In genomic region chr17:4623249-4623648, GRCh38 we compare ENCODE assay signal across 28 cellular contexts. TPM values are rescaled to one million over a fixed set of nuclear protein-coding genes. Genes with fewer than 3 reads are reported as not detected.
DNase-seq lines count a peak whose midpoint lies in the region; ATAC-seq and TF ChIP-seq lines count a peak whose summit lies in the region.
"Had no signal": no experiment of that assay in that cellular context is flagged by ENCODE, and none has a peak within 500 bp of the region (broad histone marks: within the 10 kb centered on the region; RNA-seq: fewer than 3 reads in every experiment).

No MANE protein-coding gene starts in this region.

- POLR2A ChIA-PET in MCF 10A (lab: Yijun Ruan, JAX): interaction anchor here (0.6 to 1.0 kb wide), 4 partner anchors 56 to 293 kb away, joined by 3 to 6 read pairs (median 3); no protein-coding TSS in a partner anchor

- no peak overlapping the region for H3K4me3 Mint-ChIP-seq in MCF 10A (ENCODE audit: unreplicated experiment)
- H3K4me3 Mint-ChIP-seq: activated T-cell treated with anti-CD3 and anti-CD28 coated beads, Interleukin-2, amount 50 U/mL, for 24 hours; CD4-positive, alpha-beta memory T cell; dendritic cell treated with granulocyte-macrophage colony-stimulating factor and Interleukin-4, amounts not matched to agents 40 ng/mL and 50 ng/mL, for 4 days; HFFc6; neural crest cell; stimulated activated naive CD8-positive, alpha-beta T cell treated with anti-CD3 and anti-CD28 coated beads, Interleukin-15, amount 100 ng/mL, for 72 hours had no signal

- H3K4me1 Mint-ChIP-seq in MCF 10A (ENCODE audit: insufficient read depth, unreplicated experiment): no peaks in the 10 kb centered on the region
- H3K4me1 Mint-ChIP-seq: CD4-positive, alpha-beta memory T cell had no signal

- peak; percentile 50 for DNase-seq in MCF 10A (ENCODE audit: unreplicated experiment)
- no peak for DNase-seq in breast epithelium (ENCODE audit: low spot score in 2 of 2)
- DNase-seq in esophagus muscularis mucosa (ENCODE audit: extremely low spot score): no peak
- DNase-seq in left lung: no peak
- DNase-seq in left ventricle myocardium superior: no peak
- no peak for DNase-seq in NCI-H2171 (lab: John Stamatoyannopoulos, UW)
- DNase-seq in NCI-H226: no peak
- DNase-seq: activated CD4-positive, alpha-beta T cell treated with anti-CD3 and anti-CD28 coated beads for 48 hours; activated T-cell treated with anti-CD3 and anti-CD28 coated beads, Interleukin-2, amount 50 U/mL, for 24 hours; CD4-positive, alpha-beta memory T cell; DMS 273 treated with DMSO at 0.1 percent for 48 hours; HFFc6; Karpas-422; lower lobe of right lung; NCI-H1694 treated with DMSO at 0.1 percent for 48 hours; NCI-H2227 treated with DMSO at 0.1 percent for 48 hours; stimulated activated naive CD8-positive, alpha-beta T cell treated with anti-CD3 and anti-CD28 coated beads, Interleukin-15, amount 100 ng/mL, for 72 hours; T-helper 2 cell; thyroid gland had no signal

- no peaks in the 10 kb centered on the region for H3K9me3 Mint-ChIP-seq in MCF 10A (ENCODE audit: unreplicated experiment)
- H3K9me3 Mint-ChIP-seq: activated T-cell treated with anti-CD3 and anti-CD28 coated beads, Interleukin-2, amount 50 U/mL, for 24 hours; dendritic cell treated with granulocyte-macrophage colony-stimulating factor and Interleukin-4, amounts not matched to agents 40 ng/mL and 50 ng/mL, for 4 days; HFFc6; neural crest cell; stimulated activated naive CD8-positive, alpha-beta T cell treated with anti-CD3 and anti-CD28 coated beads, Interleukin-15, amount 100 ng/mL, for 72 hours had no signal

- H3K36me3 Mint-ChIP-seq in MCF 10A (ENCODE audit: insufficient read depth, unreplicated experiment): no peaks in the 10 kb centered on the region
- H3K36me3 Mint-ChIP-seq: CD4-positive, alpha-beta memory T cell had no signal

- H3K9me3 ChIP-seq in breast epithelium: peaks cover 4% of the 10 kb centered on the region in 2 donors
- no peaks in the 10 kb centered on the region for H3K9me3 ChIP-seq in esophagus muscularis mucosa
- H3K9me3 ChIP-seq in left lung: peaks cover 0 to 5% of the 10 kb centered on the region in 2 donors
- H3K9me3 ChIP-seq: lower lobe of right lung, thyroid gland had no signal

- H3K27me3 Mint-ChIP-seq in MCF 10A (ENCODE audit: insufficient read depth, unreplicated experiment): peaks cover 1% of the 10 kb centered on the region

- H3K27ac ChIP-seq in breast epithelium (no peak overlapping the region), esophagus muscularis mucosa (replicated peaks in 1 of 4) (peak overlapping the region in 3 of 4 donors; percentile 22 to 42 (median 31)), left lung (no peak overlapping the region)
- H3K27ac ChIP-seq: 22Rv1, lower lobe of right lung, thyroid gland had no signal

- 35% methylated on average over 2 of the region's 2 CpGs for WGBS in esophagus muscularis mucosa

- no peak overlapping the region for H3K27ac Mint-ChIP-seq in MCF 10A (ENCODE audit: low read depth, unreplicated experiment)
- H3K27ac Mint-ChIP-seq: activated T-cell treated with anti-CD3 and anti-CD28 coated beads, Interleukin-2, amount 50 U/mL, for 24 hours; CD4-positive, alpha-beta memory T cell; HFFc6; stimulated activated naive CD8-positive, alpha-beta T cell treated with anti-CD3 and anti-CD28 coated beads, Interleukin-15, amount 100 ng/mL, for 72 hours had no signal

- intact Hi-C loops in MCF 10A (cut with micrococcal nuclease): no loop called here
- intact Hi-C loops in breast epithelium (cut with DNase I; ENCODE audit: low total_unique reads): no loop called here
- intact Hi-C loops in esophagus muscularis mucosa (cut with DNase I): loop anchor here (5.0 to 10.0 kb wide), 2 partner anchors 36 to 208 kb away; no protein-coding TSS in a partner anchor
- intact Hi-C loops in left lung (cut with DNase I): no loop called here
- intact Hi-C loops in left ventricle myocardium superior (cut with micrococcal nuclease): no loop called here

- ATAC-seq in left lung: peak; percentile 53
- ATAC-seq in left ventricle myocardium superior: no peak
- no peak for ATAC-seq in HG03378 (IDR thresholded peaks at IDR 0.05; ENCODE audit: unreplicated experiment)
- ATAC-seq: lower lobe of right lung; sciatic nerve; SK-N-SH treated with all-trans-retinoic acid at 6 μM for 48 hours; stimulated activated naive CD8-positive, alpha-beta T cell treated with anti-CD3 and anti-CD28 coated beads, Interleukin-15, amount 100 ng/mL, for 72 hours had no signal

- TF ChIP-seq CTCF in MCF 10A (IDR thresholded peaks at IDR 0.05; ENCODE audit: unreplicated experiment): no peak
- TF ChIP-seq CTCF in breast epithelium (IDR thresholded peaks at IDR 0.05): no peak
- TF ChIP-seq CTCF in esophagus muscularis mucosa (IDR thresholded peaks at IDR 0.05): no peak
- TF ChIP-seq CTCF in left lung (IDR thresholded peaks at IDR 0.05): no peak

- H3K27me3 ChIP-seq in breast epithelium (no peaks in the 10 kb centered on the region), esophagus muscularis mucosa (peaks cover 0 to 2% (median 0%) of the 10 kb centered on the region in 4 donors), left lung (peaks cover 0 to 3% of the 10 kb centered on the region in 2 donors)
- H3K27me3 ChIP-seq: thyroid gland had no signal

- TF ChIP-seq POLR2A in breast epithelium (IDR thresholded peaks at IDR 0.05) (no peak), esophagus muscularis mucosa (IDR thresholded peaks at IDR 0.05; ENCODE audit: low read depth) (no peak)

- H3K4me3 ChIP-seq in breast epithelium (no peak overlapping the region), esophagus muscularis mucosa (no peak overlapping the region), left lung (no peak overlapping the region)
- H3K4me3 ChIP-seq: lower lobe of right lung, thyroid gland had no signal

- H3K36me3 ChIP-seq in breast epithelium (no peaks in the 10 kb centered on the region), esophagus muscularis mucosa (no peaks in the 10 kb centered on the region), left lung (no peaks in the 10 kb centered on the region)
- H3K36me3 ChIP-seq: lower lobe of right lung, thyroid gland had no signal

- TF ChIP-seq EP300 in esophagus muscularis mucosa (IDR thresholded peaks at IDR 0.05): no peak

- no TSS peak for BruUV-seq in MCF 10A (replicated peaks; lab: Mats Ljungman, UMichigan)

- no peaks in the 10 kb centered on the region for H3K4me1 ChIP-seq in breast epithelium
- peaks cover 4 to 32% (median 18%) of the 10 kb centered on the region in 4 donors for H3K4me1 ChIP-seq in esophagus muscularis mucosa
- peaks cover 5 to 8% of the 10 kb centered on the region in 2 donors for H3K4me1 ChIP-seq in left lung
- H3K4me1 ChIP-seq: thyroid gland had no signal

- CTCF ChIA-PET in MCF 10A (lab: Yijun Ruan, JAX): interaction anchor here (0.6 to 5.6 kb wide), 5 partner anchors 10 to 204 kb away, joined by 3 to 191 read pairs (median 3); no protein-coding TSS in a partner anchor

RNA-seq across cellular contexts. Expression of gene ALOX15, which starts 18.2 kb away (rescaled TPM):
- total RNA-seq in MCF 10A (2022) (not detected in 2 replicates), breast epithelium (10 to 100 TPM in 1 of 3 donors, under 1 TPM in 1, not detected in 1; 0.98 to 47.9 TPM), esophagus muscularis mucosa (not detected), left lung (1 to 10 TPM in 1 of 2 donors, under 1 TPM in 1; 0.15 to 4.8 TPM), left ventricle myocardium superior (4.5 TPM)
- total RNA-seq: activated CD8-positive, alpha-beta memory T cell treated with anti-CD3 and anti-CD28 coated beads for 36 hours; frontal cortex; HFFc6; thyroid gland had no signal

RNA-seq across cellular contexts. Expression of gene SMTNL2, which starts 38.9 kb away (rescaled TPM):
- not detected in 2 replicates for total RNA-seq in MCF 10A (2022)
- 1 to 10 TPM in 1 of 3 donors, under 1 TPM in 2; 0.16 to 1.8 (median 0.98) TPM for total RNA-seq in breast epithelium
- total RNA-seq in esophagus muscularis mucosa: 1 to 10 TPM; 3.0 to 7.2 (median 4.7) TPM
- total RNA-seq in left lung: 1 to 10 TPM; 5.5 to 5.7 TPM
- 47.4 TPM for total RNA-seq in left ventricle myocardium superior
- total RNA-seq: activated CD8-positive, alpha-beta memory T cell treated with anti-CD3 and anti-CD28 coated beads for 36 hours; CD4-positive, alpha-beta memory T cell; G401; HFFc6 had no signal

Comparison
In these comparisons a context has a peak if more than half of its experiments do, and no peak if none do; other contexts are left out.
1. H3K27ac ChIP-seq: peak in esophagus muscularis mucosa (3 of 4); none in breast epithelium (0 of 2) and left lung (0 of 2).